ENCODE assay signal across 8 cellular contexts in genomic region chr7:99562832-99563231, GRCh38. TPM values are rescaled to one million over a fixed set of nuclear protein-coding genes. Genes with fewer than 3 reads are reported as not detected.
DNase-seq lines count a peak whose midpoint lies in the region; ATAC-seq, FAIRE-seq and TF ChIP-seq lines count a peak whose summit lies in the region.

No MANE protein-coding gene starts in this region.

- H3K27ac Mint-ChIP-seq in activated T-helper 2 cell treated with anti-CD3 and anti-CD28 coated beads, Interferon-gamma antibody, Interleukin-2, Interleukin-4, amounts not matched to agents 10 μg/mL and 5 μg/mL and 100 μg/mL, durations not matched to agents 14 hours and 24 hours and 36 hours, result peak overlapping the region; percentile 58

- H3K27me3 Mint-ChIP-seq in activated T-helper 2 cell treated with anti-CD3 and anti-CD28 coated beads, Interferon-gamma antibody, Interleukin-2, Interleukin-4, amounts not matched to agents 10 μg/mL and 5 μg/mL and 100 μg/mL, durations not matched to agents 14 hours and 24 hours and 36 hours (ENCODE audit: low read depth), result no peaks in the 10 kb centered on the region

- no peak for TF ChIP-seq CTCF in GM20000 (IDR thresholded peaks at IDR 0.05; ENCODE audit: extremely low read depth, missing control alignments)

- intact Hi-C loops in activated T-helper 2 cell treated with anti-CD3 and anti-CD28 coated beads, Interferon-gamma antibody, Interleukin-2, Interleukin-4, amounts not matched to agents 10 μg/mL and 5 μg/mL and 100 μg/mL, durations not matched to agents 14 hours and 24 hours and 36 hours (cut with micrococcal nuclease), result no loop called here

- H3K4me3 Mint-ChIP-seq in activated T-helper 2 cell treated with anti-CD3 and anti-CD28 coated beads, Interferon-gamma antibody, Interleukin-2, Interleukin-4, amounts not matched to agents 10 μg/mL and 5 μg/mL and 100 μg/mL, durations not matched to agents 14 hours and 24 hours and 36 hours (ENCODE audit: low read depth), result no peak overlapping the region

- no peaks in the 10 kb centered on the region for H3K9me3 Mint-ChIP-seq in activated T-helper 2 cell treated with anti-CD3 and anti-CD28 coated beads, Interferon-gamma antibody, Interleukin-2, Interleukin-4, amounts not matched to agents 10 μg/mL and 5 μg/mL and 100 μg/mL, durations not matched to agents 14 hours and 24 hours and 36 hours

- peaks cover 35% of the 10 kb centered on the region for H3K4me1 Mint-ChIP-seq in activated T-helper 2 cell treated with anti-CD3 and anti-CD28 coated beads, Interferon-gamma antibody, Interleukin-2, Interleukin-4, amounts not matched to agents 10 μg/mL and 5 μg/mL and 100 μg/mL, durations not matched to agents 14 hours and 24 hours and 36 hours (ENCODE audit: low read depth)

- no peak for ATAC-seq in HG02973 (IDR thresholded peaks at IDR 0.05; ENCODE audit: unreplicated experiment)

- FAIRE-seq in A204.1 (lab: Jason Lieb, UNC), result peak; percentile 98

- DNase-seq in HuH-7 (ENCODE audit: low spot score) (peak; percentile 26), inferior parietal cortex (ENCODE audit: extremely low spot score) (peak; percentile 41), stromal cell of bone marrow (ENCODE audit: low read depth) (peak; percentile 94), SKM-1 treated with dmso at 0.1 percent for 144 hours (lab: John Stamatoyannopoulos, UW; ENCODE audit: unreplicated experiment) (no peak), GM20000 (ENCODE audit: low spot score) (no peak)
- DNase-seq in activated T-helper 2 cell treated with anti-CD3 and anti-CD28 coated beads, Interferon-gamma antibody, Interleukin-2, Interleukin-4, amounts not matched to agents 10 μg/mL and 5 μg/mL and 100 μg/mL, durations not matched to agents 14 hours and 24 hours and 36 hours (ENCODE audit: low spot score), result no peak

- H3K36me3 Mint-ChIP-seq in activated T-helper 2 cell treated with anti-CD3 and anti-CD28 coated beads, Interferon-gamma antibody, Interleukin-2, Interleukin-4, amounts not matched to agents 10 μg/mL and 5 μg/mL and 100 μg/mL, durations not matched to agents 14 hours and 24 hours and 36 hours (ENCODE audit: low read depth), result peaks cover 68% of the 10 kb centered on the region

RNA-seq across cellular contexts. Expression of gene ZNF655, which starts 4.4 kb away (rescaled TPM):
- 68.3 and 72.8 TPM in 2 replicates for total RNA-seq in activated T-helper 2 cell treated with anti-CD3 and anti-CD28 coated beads, Interferon-gamma antibody, Interleukin-2, Interleukin-4, amounts not matched to agents 10 μg/mL and 5 μg/mL and 100 μg/mL, durations not matched to agents 14 hours and 24 hours and 36 hours

RNA-seq across cellular contexts. Expression of gene FAM200A, which starts 10.9 kb away (rescaled TPM):
- total RNA-seq in activated T-helper 2 cell treated with anti-CD3 and anti-CD28 coated beads, Interferon-gamma antibody, Interleukin-2, Interleukin-4, amounts not matched to agents 10 μg/mL and 5 μg/mL and 100 μg/mL, durations not matched to agents 14 hours and 24 hours and 36 hours, result 5.2 and 5.6 TPM in 2 replicates

RNA-seq across cellular contexts. Expression of gene TMEM225B, which starts 35.2 kb away (rescaled TPM):
- 1.3 and 1.9 TPM in 2 replicates for total RNA-seq in activated T-helper 2 cell treated with anti-CD3 and anti-CD28 coated beads, Interferon-gamma antibody, Interleukin-2, Interleukin-4, amounts not matched to agents 10 μg/mL and 5 μg/mL and 100 μg/mL, durations not matched to agents 14 hours and 24 hours and 36 hours

RNA-seq across cellular contexts. Expression of gene ZSCAN25, which starts 53.9 kb away (rescaled TPM):
- total RNA-seq in activated T-helper 2 cell treated with anti-CD3 and anti-CD28 coated beads, Interferon-gamma antibody, Interleukin-2, Interleukin-4, amounts not matched to agents 10 μg/mL and 5 μg/mL and 100 μg/mL, durations not matched to agents 14 hours and 24 hours and 36 hours, result 31.2 and 31.7 TPM in 2 replicates

RNA-seq across cellular contexts. Expression of gene ZKSCAN5, which starts 58.4 kb away (rescaled TPM):
- 8.2 and 8.4 TPM in 2 replicates for total RNA-seq in activated T-helper 2 cell treated with anti-CD3 and anti-CD28 coated beads, Interferon-gamma antibody, Interleukin-2, Interleukin-4, amounts not matched to agents 10 μg/mL and 5 μg/mL and 100 μg/mL, durations not matched to agents 14 hours and 24 hours and 36 hours

Comparison
In these comparisons a context has a peak if more than half of its experiments do, and no peak if none do; other contexts are left out.
1. DNase-seq: peak in HuH-7 (single experiment), inferior parietal cortex (single experiment) and stromal cell of bone marrow (single experiment); none in activated T-helper 2 cell treated with anti-CD3 and anti-CD28 coated beads, Interferon-gamma antibody, Interleukin-2, Interleukin-4, amounts not matched to agents 10 μg/mL and 5 μg/mL and 100 μg/mL, durations not matched to agents 14 hours and 24 hours and 36 hours (single experiment), SKM-1 treated with dmso at 0.1 percent for 144 hours (single experiment) and GM20000 (single experiment).